In genomic region chr17:28951991-28952975, GRCh38 we compare ENCODE assay signal across 1 cellular context.
TF ChIP-seq lines count a peak whose summit lies in the region.

No MANE protein-coding gene starts in this region.

TF ChIP-seq in HepG2, 621 proteins besides CTCF, POLR2A, EP300 and RAD21 (continued from another document and continues in another):
- no peak; the same call in 1 of the 2 replicates for TF ChIP-seq TFE3 (CRISPR knock-in tag; IDR thresholded peaks at IDR 0.05)
- TF ChIP-seq HNF1B (CRISPR knock-in tag; IDR thresholded peaks at IDR 0.05), result 0 out of 2 replicates have a peak, but pooled peaks have one; percentile 68
- peak; percentile 100 for TF ChIP-seq IRF2 (CRISPR knock-in tag; IDR thresholded peaks at IDR 0.05)
- TF ChIP-seq EED (CRISPR knock-in tag; IDR thresholded peaks at IDR 0.05), result no peak
- TF ChIP-seq SMYD3 (CRISPR knock-in tag; IDR thresholded peaks at IDR 0.05), result 0 out of 2 replicates have a peak, but pooled peaks have one; percentile 57
- peak; percentile 100 for TF ChIP-seq HNF4G (IDR thresholded peaks at IDR 0.05; ENCODE audit: borderline replicate concordance, low read depth, low read length)
- TF ChIP-seq HNF4G (CRISPR knock-in tag; IDR thresholded peaks at IDR 0.05; ENCODE audit: borderline replicate concordance, low read depth), result peak; percentile 98
- peak; percentile 10 for TF ChIP-seq ZNF781 (CRISPR knock-in tag; IDR thresholded peaks at IDR 0.05; ENCODE audit: borderline replicate concordance, not compliant biosample characterization)
- TF ChIP-seq ZNF350 (CRISPR knock-in tag; IDR thresholded peaks at IDR 0.05; ENCODE audit: borderline replicate concordance, low read depth), result peak; percentile 96
- peak; percentile 55; the same call in 1 of the 2 replicates for TF ChIP-seq ZNF33B (CRISPR knock-in tag; IDR thresholded peaks at IDR 0.05)
- TF ChIP-seq NFATC3 (CRISPR knock-in tag; IDR thresholded peaks at IDR 0.05), result no peak
- TF ChIP-seq SNAI1 (CRISPR knock-in tag; IDR thresholded peaks at IDR 0.05; ENCODE audit: borderline replicate concordance), result no peak
- TF ChIP-seq MXD3 (CRISPR knock-in tag; IDR thresholded peaks at IDR 0.05), result peak; percentile 24; the same call in 1 of the 2 replicates
- TF ChIP-seq, protein P1, sequence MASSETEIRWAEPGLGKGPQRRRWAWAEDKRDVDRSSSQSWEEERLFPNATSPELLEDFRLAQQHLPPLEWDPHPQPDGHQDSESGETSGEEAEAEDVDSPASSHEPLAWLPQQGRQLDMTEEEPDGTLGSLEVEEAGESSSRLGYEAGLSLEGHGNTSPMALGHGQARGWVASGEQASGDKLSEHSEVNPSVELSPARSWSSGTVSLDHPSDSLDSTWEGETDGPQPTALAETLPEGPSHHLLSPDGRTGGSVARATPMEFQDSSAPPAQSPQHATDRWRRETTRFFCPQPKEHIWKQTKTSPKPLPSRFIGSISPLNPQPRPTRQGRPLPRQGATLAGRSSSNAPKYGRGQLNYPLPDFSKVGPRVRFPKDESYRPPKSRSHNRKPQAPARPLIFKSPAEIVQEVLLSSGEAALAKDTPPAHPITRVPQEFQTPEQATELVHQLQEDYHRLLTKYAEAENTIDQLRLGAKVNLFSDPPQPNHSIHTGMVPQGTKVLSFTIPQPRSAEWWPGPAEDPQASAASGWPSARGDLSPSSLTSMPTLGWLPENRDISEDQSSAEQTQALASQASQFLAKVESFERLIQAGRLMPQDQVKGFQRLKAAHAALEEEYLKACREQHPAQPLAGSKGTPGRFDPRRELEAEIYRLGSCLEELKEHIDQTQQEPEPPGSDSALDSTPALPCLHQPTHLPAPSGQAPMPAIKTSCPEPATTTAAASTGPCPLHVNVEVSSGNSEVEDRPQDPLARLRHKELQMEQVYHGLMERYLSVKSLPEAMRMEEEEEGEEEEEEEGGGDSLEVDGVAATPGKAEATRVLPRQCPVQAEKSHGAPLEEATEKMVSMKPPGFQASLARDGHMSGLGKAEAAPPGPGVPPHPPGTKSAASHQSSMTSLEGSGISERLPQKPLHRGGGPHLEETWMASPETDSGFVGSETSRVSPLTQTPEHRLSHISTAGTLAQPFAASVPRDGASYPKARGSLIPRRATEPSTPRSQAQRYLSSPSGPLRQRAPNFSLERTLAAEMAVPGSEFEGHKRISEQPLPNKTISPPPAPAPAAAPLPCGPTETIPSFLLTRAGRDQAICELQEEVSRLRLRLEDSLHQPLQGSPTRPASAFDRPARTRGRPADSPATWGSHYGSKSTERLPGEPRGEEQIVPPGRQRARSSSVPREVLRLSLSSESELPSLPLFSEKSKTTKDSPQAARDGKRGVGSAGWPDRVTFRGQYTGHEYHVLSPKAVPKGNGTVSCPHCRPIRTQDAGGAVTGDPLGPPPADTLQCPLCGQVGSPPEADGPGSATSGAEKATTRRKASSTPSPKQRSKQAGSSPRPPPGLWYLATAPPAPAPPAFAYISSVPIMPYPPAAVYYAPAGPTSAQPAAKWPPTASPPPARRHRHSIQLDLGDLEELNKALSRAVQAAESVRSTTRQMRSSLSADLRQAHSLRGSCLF (CRISPR knock-in tag; IDR thresholded peaks at IDR 0.05; ENCODE audit: borderline replicate concordance), result no peak
- TF ChIP-seq ZMAT5 (CRISPR knock-in tag; IDR thresholded peaks at IDR 0.05; ENCODE audit: borderline replicate concordance, low read depth), result no peak
- TF ChIP-seq, protein P2, sequence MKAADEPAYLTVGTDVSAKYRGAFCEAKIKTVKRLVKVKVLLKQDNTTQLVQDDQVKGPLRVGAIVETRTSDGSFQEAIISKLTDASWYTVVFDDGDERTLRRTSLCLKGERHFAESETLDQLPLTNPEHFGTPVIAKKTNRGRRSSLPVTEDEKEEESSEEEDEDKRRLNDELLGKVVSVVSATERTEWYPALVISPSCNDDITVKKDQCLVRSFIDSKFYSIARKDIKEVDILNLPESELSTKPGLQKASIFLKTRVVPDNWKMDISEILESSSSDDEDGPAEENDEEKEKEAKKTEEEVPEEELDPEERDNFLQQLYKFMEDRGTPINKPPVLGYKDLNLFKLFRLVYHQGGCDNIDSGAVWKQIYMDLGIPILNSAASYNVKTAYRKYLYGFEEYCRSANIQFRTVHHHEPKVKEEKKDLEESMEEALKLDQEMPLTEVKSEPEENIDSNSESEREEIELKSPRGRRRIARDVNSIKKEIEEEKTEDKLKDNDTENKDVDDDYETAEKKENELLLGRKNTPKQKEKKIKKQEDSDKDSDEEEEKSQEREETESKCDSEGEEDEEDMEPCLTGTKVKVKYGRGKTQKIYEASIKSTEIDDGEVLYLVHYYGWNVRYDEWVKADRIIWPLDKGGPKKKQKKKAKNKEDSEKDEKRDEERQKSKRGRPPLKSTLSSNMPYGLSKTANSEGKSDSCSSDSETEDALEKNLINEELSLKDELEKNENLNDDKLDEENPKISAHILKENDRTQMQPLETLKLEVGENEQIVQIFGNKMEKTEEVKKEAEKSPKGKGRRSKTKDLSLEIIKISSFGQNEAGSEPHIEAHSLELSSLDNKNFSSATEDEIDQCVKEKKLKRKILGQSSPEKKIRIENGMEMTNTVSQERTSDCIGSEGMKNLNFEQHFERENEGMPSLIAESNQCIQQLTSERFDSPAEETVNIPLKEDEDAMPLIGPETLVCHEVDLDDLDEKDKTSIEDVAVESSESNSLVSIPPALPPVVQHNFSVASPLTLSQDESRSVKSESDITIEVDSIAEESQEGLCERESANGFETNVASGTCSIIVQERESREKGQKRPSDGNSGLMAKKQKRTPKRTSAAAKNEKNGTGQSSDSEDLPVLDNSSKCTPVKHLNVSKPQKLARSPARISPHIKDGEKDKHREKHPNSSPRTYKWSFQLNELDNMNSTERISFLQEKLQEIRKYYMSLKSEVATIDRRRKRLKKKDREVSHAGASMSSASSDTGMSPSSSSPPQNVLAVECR (CRISPR knock-in tag; IDR thresholded peaks at IDR 0.05; ENCODE audit: borderline replicate concordance), result peak; percentile 90
- no peak for TF ChIP-seq ZNF225 (CRISPR knock-in tag; IDR thresholded peaks at IDR 0.05)
- no peak for TF ChIP-seq MTF2 (CRISPR knock-in tag; IDR thresholded peaks at IDR 0.05; ENCODE audit: borderline replicate concordance)
- TF ChIP-seq ZNF674 (CRISPR knock-in tag; IDR thresholded peaks at IDR 0.05; ENCODE audit: low read depth), result 0 out of 2 replicates have a peak, but pooled peaks have one; percentile 55
- TF ChIP-seq, protein P3, sequence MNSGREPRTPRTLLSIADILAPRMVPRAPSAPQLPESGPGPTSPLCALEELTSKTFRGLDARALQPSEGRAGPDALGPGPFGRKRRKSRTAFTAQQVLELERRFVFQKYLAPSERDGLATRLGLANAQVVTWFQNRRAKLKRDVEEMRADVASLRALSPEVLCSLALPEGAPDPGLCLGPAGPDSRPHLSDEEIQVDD (CRISPR knock-in tag; IDR thresholded peaks at IDR 0.05; ENCODE audit: borderline replicate concordance), result no peak
- 0 out of 2 replicates have a peak, but pooled peaks have one; percentile 60 for TF ChIP-seq ZNF670 (CRISPR knock-in tag; IDR thresholded peaks at IDR 0.05; ENCODE audit: borderline replicate concordance)
- peak; percentile 52; the same call in 1 of the 2 replicates for TF ChIP-seq ZNF335 (CRISPR knock-in tag; IDR thresholded peaks at IDR 0.05)
- TF ChIP-seq ZNF143 (CRISPR knock-in tag; IDR thresholded peaks at IDR 0.05), result peak; percentile 97
- TF ChIP-seq CREM (IDR thresholded peaks at IDR 0.05), result peak; percentile 100
- TF ChIP-seq CREM (CRISPR knock-in tag; IDR thresholded peaks at IDR 0.05), result no peak
- TF ChIP-seq MAX (IDR thresholded peaks at IDR 0.05), result peak; percentile 68
- TF ChIP-seq TBL1XR1 (IDR thresholded peaks at IDR 0.05; ENCODE audit: borderline replicate concordance, low read length, partially characterized antibody), result peak; percentile 88
- peak; percentile 62; the same call in 1 of the 2 replicates for TF ChIP-seq ZSCAN31 (CRISPR knock-in tag; IDR thresholded peaks at IDR 0.05; ENCODE audit: low read depth)
- no peak for TF ChIP-seq ZNF253 (CRISPR knock-in tag; IDR thresholded peaks at IDR 0.05; ENCODE audit: borderline replicate concordance)
- peak; percentile 59 for TF ChIP-seq ZNF543 (CRISPR knock-in tag; IDR thresholded peaks at IDR 0.05)
- no peak for TF ChIP-seq RFXANK (CRISPR knock-in tag; IDR thresholded peaks at IDR 0.05)
- TF ChIP-seq, protein P4, sequence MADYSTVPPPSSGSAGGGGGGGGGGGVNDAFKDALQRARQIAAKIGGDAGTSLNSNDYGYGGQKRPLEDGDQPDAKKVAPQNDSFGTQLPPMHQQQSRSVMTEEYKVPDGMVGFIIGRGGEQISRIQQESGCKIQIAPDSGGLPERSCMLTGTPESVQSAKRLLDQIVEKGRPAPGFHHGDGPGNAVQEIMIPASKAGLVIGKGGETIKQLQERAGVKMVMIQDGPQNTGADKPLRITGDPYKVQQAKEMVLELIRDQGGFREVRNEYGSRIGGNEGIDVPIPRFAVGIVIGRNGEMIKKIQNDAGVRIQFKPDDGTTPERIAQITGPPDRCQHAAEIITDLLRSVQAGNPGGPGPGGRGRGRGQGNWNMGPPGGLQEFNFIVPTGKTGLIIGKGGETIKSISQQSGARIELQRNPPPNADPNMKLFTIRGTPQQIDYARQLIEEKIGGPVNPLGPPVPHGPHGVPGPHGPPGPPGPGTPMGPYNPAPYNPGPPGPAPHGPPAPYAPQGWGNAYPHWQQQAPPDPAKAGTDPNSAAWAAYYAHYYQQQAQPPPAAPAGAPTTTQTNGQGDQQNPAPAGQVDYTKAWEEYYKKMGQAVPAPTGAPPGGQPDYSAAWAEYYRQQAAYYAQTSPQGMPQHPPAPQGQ (CRISPR knock-in tag; IDR thresholded peaks at IDR 0.05; ENCODE audit: borderline replicate concordance), result no peak
- TF ChIP-seq, protein P5, sequence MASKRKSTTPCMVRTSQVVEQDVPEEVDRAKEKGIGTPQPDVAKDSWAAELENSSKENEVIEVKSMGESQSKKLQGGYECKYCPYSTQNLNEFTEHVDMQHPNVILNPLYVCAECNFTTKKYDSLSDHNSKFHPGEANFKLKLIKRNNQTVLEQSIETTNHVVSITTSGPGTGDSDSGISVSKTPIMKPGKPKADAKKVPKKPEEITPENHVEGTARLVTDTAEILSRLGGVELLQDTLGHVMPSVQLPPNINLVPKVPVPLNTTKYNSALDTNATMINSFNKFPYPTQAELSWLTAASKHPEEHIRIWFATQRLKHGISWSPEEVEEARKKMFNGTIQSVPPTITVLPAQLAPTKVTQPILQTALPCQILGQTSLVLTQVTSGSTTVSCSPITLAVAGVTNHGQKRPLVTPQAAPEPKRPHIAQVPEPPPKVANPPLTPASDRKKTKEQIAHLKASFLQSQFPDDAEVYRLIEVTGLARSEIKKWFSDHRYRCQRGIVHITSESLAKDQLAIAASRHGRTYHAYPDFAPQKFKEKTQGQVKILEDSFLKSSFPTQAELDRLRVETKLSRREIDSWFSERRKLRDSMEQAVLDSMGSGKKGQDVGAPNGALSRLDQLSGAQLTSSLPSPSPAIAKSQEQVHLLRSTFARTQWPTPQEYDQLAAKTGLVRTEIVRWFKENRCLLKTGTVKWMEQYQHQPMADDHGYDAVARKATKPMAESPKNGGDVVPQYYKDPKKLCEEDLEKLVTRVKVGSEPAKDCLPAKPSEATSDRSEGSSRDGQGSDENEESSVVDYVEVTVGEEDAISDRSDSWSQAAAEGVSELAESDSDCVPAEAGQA (IDR thresholded peaks at IDR 0.05; ENCODE audit: low read depth), result peak; percentile 93
- TF ChIP-seq, protein P5 (CRISPR knock-in tag; IDR thresholded peaks at IDR 0.05; ENCODE audit: borderline replicate concordance), result no peak
- no peak for TF ChIP-seq HMG20B (CRISPR knock-in tag; conservative IDR thresholded peaks at IDR 0.05)
